In genomic region chr20:63309261-63310071, GRCh38 we compare ENCODE assay signal across 9 cellular contexts. TPM values are rescaled to one million over a fixed set of nuclear protein-coding genes. Genes with fewer than 3 reads are reported as not detected.
DNase-seq lines count a peak whose midpoint lies in the region; ATAC-seq and TF ChIP-seq lines count a peak whose summit lies in the region.
"Had no signal": no experiment of that assay in that cellular context is flagged by ENCODE, and none has a peak within 500 bp of the region (broad histone marks: within the 10 kb centered on the region; RNA-seq: fewer than 3 reads in every experiment).

No MANE protein-coding gene starts in this region.

- H3K4ac ChIP-seq in mesendoderm (ENCODE audit: low read depth, low read length) = no peak overlapping the region

- no peak overlapping the region for H2AK5ac ChIP-seq in mesendoderm (ENCODE audit: low read length)

- H3K27me3 ChIP-seq in GM23248 (replicated peaks; ENCODE audit: insufficient read depth) (peaks cover 3% of the 10 kb centered on the region; the same call in 1 of the 2 replicates), mesendoderm (ENCODE audit: insufficient read depth, low read length, poor library complexity) (no peaks in the 10 kb centered on the region)

- H3K9ac ChIP-seq in GM23248 (no peak overlapping the region), mesendoderm (ENCODE audit: low read length) (no peak overlapping the region)

- no peak overlapping the region for H2BK5ac ChIP-seq in mesendoderm (ENCODE audit: low read length)

- H3K27me3 Mint-ChIP-seq in CD14-positive monocyte (ENCODE audit: low read depth in 3 of 3) = peaks cover 0 to 2% (median 2%) of the 10 kb centered on the region in 3 donors
- H3K27me3 Mint-ChIP-seq in activated T-helper 2 cell treated with anti-CD3 and anti-CD28 coated beads, Interferon-gamma antibody, Interleukin-2, Interleukin-4, amounts not matched to agents 10 μg/mL and 5 μg/mL and 100 μg/mL, durations not matched to agents 14 hours and 24 hours and 36 hours (ENCODE audit: low read depth) = no peaks in the 10 kb centered on the region

- TF ChIP-seq CTCF in CD14-positive monocyte (IDR thresholded peaks at IDR 0.05) = peak; percentile 85

- no peak overlapping the region for H3K27ac Mint-ChIP-seq in CD14-positive monocyte
- H3K27ac Mint-ChIP-seq in activated T-helper 2 cell treated with anti-CD3 and anti-CD28 coated beads, Interferon-gamma antibody, Interleukin-2, Interleukin-4, amounts not matched to agents 10 μg/mL and 5 μg/mL and 100 μg/mL, durations not matched to agents 14 hours and 24 hours and 36 hours = no peak overlapping the region

- no peak overlapping the region for H3K56ac ChIP-seq in mesendoderm (ENCODE audit: low read length)

- no peak overlapping the region for H2AFZ ChIP-seq in GM23248

- H4K20me1 ChIP-seq in GM23248 (ENCODE audit: insufficient read depth) = no peaks in the 10 kb centered on the region

- no peaks in the 10 kb centered on the region for H3K36me3 Mint-ChIP-seq in CD14-positive monocyte
- H3K36me3 Mint-ChIP-seq in activated T-helper 2 cell treated with anti-CD3 and anti-CD28 coated beads, Interferon-gamma antibody, Interleukin-2, Interleukin-4, amounts not matched to agents 10 μg/mL and 5 μg/mL and 100 μg/mL, durations not matched to agents 14 hours and 24 hours and 36 hours (ENCODE audit: low read depth) = no peaks in the 10 kb centered on the region

- 19 to 20% methylated on average over 28 to 29 of the region's 35 CpGs for WGBS in GM23248 (ENCODE audit: low coverage in 1 of 2, low lambda C conversion rate in 2 of 2, missing lambda C conversion rate in 2 of 2), 2 experiments
- no CpG with 5 or more reads among the region's 35 CpGs for WGBS in mesendoderm (ENCODE audit: extremely low coverage, insufficient coverage, low lambda C conversion rate)

- H3K4me1 ChIP-seq in GM23248 (ENCODE audit: insufficient read depth) (no peaks in the 10 kb centered on the region), mesendoderm (ENCODE audit: control insufficient read depth, low read depth, low read length) (no peaks in the 10 kb centered on the region)

- H3K4me3 ChIP-seq in GM23248 (no peak overlapping the region), mesendoderm (ENCODE audit: low read length) (no peak overlapping the region)

- H4K5ac ChIP-seq in mesendoderm (ENCODE audit: low read length) = no peak overlapping the region

- no peaks in the 10 kb centered on the region for H3F3A ChIP-seq in GM23248 (ENCODE audit: insufficient read depth)

- intact Hi-C loops in CD14-positive monocyte (cut with micrococcal nuclease) = loop anchor here in 1 of 2 donors (2.0 kb wide), 1 partner anchor 71 kb away; no protein-coding TSS in a partner anchor
- intact Hi-C loops in activated T-helper 2 cell treated with anti-CD3 and anti-CD28 coated beads, Interferon-gamma antibody, Interleukin-2, Interleukin-4, amounts not matched to agents 10 μg/mL and 5 μg/mL and 100 μg/mL, durations not matched to agents 14 hours and 24 hours and 36 hours (cut with micrococcal nuclease) = loop anchor here (5.0 kb wide), 1 partner anchor 73 kb away; no protein-coding TSS in a partner anchor

- no peak overlapping the region for H4K8ac ChIP-seq in mesendoderm (ENCODE audit: low read depth, low read length)

- DNase-seq in CD14-positive monocyte (ENCODE audit: low spot score) (no peak), GM23248 (peak; percentile 63), RPMI7951 (ENCODE audit: low read depth) (peak; percentile 41), dermis blood vessel endothelial cell (peak; percentile 62), mesendoderm (peak; percentile 25)
- DNase-seq in activated T-helper 2 cell treated with anti-CD3 and anti-CD28 coated beads, Interferon-gamma antibody, Interleukin-2, Interleukin-4, amounts not matched to agents 10 μg/mL and 5 μg/mL and 100 μg/mL, durations not matched to agents 14 hours and 24 hours and 36 hours (ENCODE audit: low spot score) = no peak

- H3K4me3 Mint-ChIP-seq in CD14-positive monocyte = no peak overlapping the region
- H3K4me3 Mint-ChIP-seq in activated T-helper 2 cell treated with anti-CD3 and anti-CD28 coated beads, Interferon-gamma antibody, Interleukin-2, Interleukin-4, amounts not matched to agents 10 μg/mL and 5 μg/mL and 100 μg/mL, durations not matched to agents 14 hours and 24 hours and 36 hours (ENCODE audit: low read depth) = no peak overlapping the region

- H3K4me2 ChIP-seq in GM23248 (ENCODE audit: unreplicated experiment) = no peak overlapping the region
- H3K4me2 ChIP-seq in mesendoderm (ENCODE audit: low read length) = no peak overlapping the region

- no peak for ATAC-seq in HG02981 (IDR thresholded peaks at IDR 0.05; ENCODE audit: unreplicated experiment)
- ATAC-seq in GM19328 (IDR thresholded peaks at IDR 0.05; ENCODE audit: unreplicated experiment) = no peak

- H3K23ac ChIP-seq in mesendoderm (ENCODE audit: low read length) = no peak overlapping the region

- no peak overlapping the region for H2BK15ac ChIP-seq in mesendoderm (replicated peaks; ENCODE audit: low read depth)

- H3K9me2 ChIP-seq in GM23248 (ENCODE audit: insufficient read depth) = no peaks in the 10 kb centered on the region

- H3K4me1 Mint-ChIP-seq in CD14-positive monocyte = no peaks in the 10 kb centered on the region
- no peaks in the 10 kb centered on the region for H3K4me1 Mint-ChIP-seq in activated T-helper 2 cell treated with anti-CD3 and anti-CD28 coated beads, Interferon-gamma antibody, Interleukin-2, Interleukin-4, amounts not matched to agents 10 μg/mL and 5 μg/mL and 100 μg/mL, durations not matched to agents 14 hours and 24 hours and 36 hours (ENCODE audit: low read depth)

- H3K9me3 ChIP-seq in GM23248 (ENCODE audit: low read depth) = no peaks in the 10 kb centered on the region

- H3K79me2 ChIP-seq in GM23248 (ENCODE audit: insufficient read depth) = no peaks in the 10 kb centered on the region
- H3K79me2 ChIP-seq in mesendoderm (ENCODE audit: control insufficient read depth, insufficient read depth, low read length) = no peaks in the 10 kb centered on the region

- H2BK120ac ChIP-seq in mesendoderm (ENCODE audit: low read depth, low read length) = no peak overlapping the region

- H3K36me3 ChIP-seq in GM23248 (ENCODE audit: low read depth) (no peaks in the 10 kb centered on the region), mesendoderm (ENCODE audit: control insufficient read depth, insufficient read depth, low read length) (no peaks in the 10 kb centered on the region)

- no peaks in the 10 kb centered on the region for H3K79me1 ChIP-seq in mesendoderm (ENCODE audit: low read length)

- in situ Hi-C loops in GM23248 (cut with MboI) = no loop called here

- H3K27ac ChIP-seq in GM23248 = no peak overlapping the region
- no peak overlapping the region for H3K27ac ChIP-seq in mesendoderm (ENCODE audit: low read depth, low read length)
- H3K27ac ChIP-seq: epithelial cell of prostate had no signal

- H3K9me3 Mint-ChIP-seq in CD14-positive monocyte = peaks cover 0 to 1% (median 0%) of the 10 kb centered on the region in 7 donors
- no peaks in the 10 kb centered on the region for H3K9me3 Mint-ChIP-seq in activated T-helper 2 cell treated with anti-CD3 and anti-CD28 coated beads, Interferon-gamma antibody, Interleukin-2, Interleukin-4, amounts not matched to agents 10 μg/mL and 5 μg/mL and 100 μg/mL, durations not matched to agents 14 hours and 24 hours and 36 hours

- H3K18ac ChIP-seq in mesendoderm (ENCODE audit: low read length) = no peak overlapping the region

RNA-seq across cellular contexts. Expression of gene COL20A1, which starts 16.5 kb away (rescaled TPM):
- polyA plus RNA-seq in CD14-positive monocyte (not detected), GM23248 (2016; fragmentation: Nextera tagmentation; extraction: Ambion mirVana) (not detected in 2 replicates)
- not detected in 2 replicates for total RNA-seq in GM23248 (2014; rRNA removed; shearing (Covaris generic))
- total RNA-seq in RPMI7951 (2014; rRNA removed; shearing (Covaris generic)) = not detected in 2 replicates
- total RNA-seq in dermis blood vessel endothelial cell = under 0.01 TPM in 1 of 2 replicates, not detected in the other
- polyA plus RNA-seq in mesendoderm (2013, experiment 1 of 2) = 0.04 TPM
- 0.04 TPM for polyA plus RNA-seq in mesendoderm (2013, experiment 2 of 2)
- total RNA-seq in activated T-helper 2 cell treated with anti-CD3 and anti-CD28 coated beads, Interferon-gamma antibody, Interleukin-2, Interleukin-4, amounts not matched to agents 10 μg/mL and 5 μg/mL and 100 μg/mL, durations not matched to agents 14 hours and 24 hours and 36 hours = not detected in 2 replicates

RNA-seq across cellular contexts. Expression of gene ARFGAP1, which starts 36.9 kb away (rescaled TPM):
- polyA plus RNA-seq in CD14-positive monocyte (10 to 100 TPM; 11.2 to 14.1 TPM), GM23248 (2016; fragmentation: Nextera tagmentation; extraction: Ambion mirVana) (59.9 and 69.0 TPM in 2 replicates)
- total RNA-seq in GM23248 (2014; rRNA removed; shearing (Covaris generic)) = 88.5 and 105 TPM in 2 replicates
- total RNA-seq in RPMI7951 (2014; rRNA removed; shearing (Covaris generic)) = 29.0 and 35.7 TPM in 2 replicates
- total RNA-seq in dermis blood vessel endothelial cell = 60.0 and 70.8 TPM in 2 replicates
- 36.8 TPM for polyA plus RNA-seq in mesendoderm (2013, experiment 1 of 2)
- polyA plus RNA-seq in mesendoderm (2013, experiment 2 of 2) = 36.1 TPM
- total RNA-seq in activated T-helper 2 cell treated with anti-CD3 and anti-CD28 coated beads, Interferon-gamma antibody, Interleukin-2, Interleukin-4, amounts not matched to agents 10 μg/mL and 5 μg/mL and 100 μg/mL, durations not matched to agents 14 hours and 24 hours and 36 hours = 93.8 and 94.4 TPM in 2 replicates

RNA-seq across cellular contexts. Expression of gene CHRNA4, which starts 51.7 kb away (rescaled TPM):
- not detected for polyA plus RNA-seq in CD14-positive monocyte
- total RNA-seq in GM23248 (2014; rRNA removed; shearing (Covaris generic)) = not detected in 2 replicates
- polyA plus RNA-seq in GM23248 (2016; fragmentation: Nextera tagmentation; extraction: Ambion mirVana) = not detected in 2 replicates
- total RNA-seq in RPMI7951 (2014; rRNA removed; shearing (Covaris generic)) = not detected in 2 replicates
- not detected in 2 replicates for total RNA-seq in dermis blood vessel endothelial cell
- polyA plus RNA-seq in mesendoderm (2013, experiment 1 of 2) = 0.15 TPM
- polyA plus RNA-seq in mesendoderm (2013, experiment 2 of 2) = 0.13 TPM
- total RNA-seq in activated T-helper 2 cell treated with anti-CD3 and anti-CD28 coated beads, Interferon-gamma antibody, Interleukin-2, Interleukin-4, amounts not matched to agents 10 μg/mL and 5 μg/mL and 100 μg/mL, durations not matched to agents 14 hours and 24 hours and 36 hours = not detected in 2 replicates

RNA-seq across cellular contexts. Expression of gene NKAIN4, which starts 55.2 kb away (rescaled TPM):
- not detected for polyA plus RNA-seq in CD14-positive monocyte
- total RNA-seq in GM23248 (2014; rRNA removed; shearing (Covaris generic)) = not detected in 2 replicates
- polyA plus RNA-seq in GM23248 (2016; fragmentation: Nextera tagmentation; extraction: Ambion mirVana) = not detected in 2 replicates
- total RNA-seq in RPMI7951 (2014; rRNA removed; shearing (Covaris generic)) = not detected in 2 replicates
- not detected in 2 replicates for total RNA-seq in dermis blood vessel endothelial cell
- polyA plus RNA-seq in mesendoderm (2013, experiment 1 of 2) = 0.41 TPM
- 0.59 TPM for polyA plus RNA-seq in mesendoderm (2013, experiment 2 of 2)
- total RNA-seq in activated T-helper 2 cell treated with anti-CD3 and anti-CD28 coated beads, Interferon-gamma antibody, Interleukin-2, Interleukin-4, amounts not matched to agents 10 μg/mL and 5 μg/mL and 100 μg/mL, durations not matched to agents 14 hours and 24 hours and 36 hours = not detected in 2 replicates

Comparison
In these comparisons a context has a peak if more than half of its experiments do, and no peak if none do; other contexts are left out.
1. DNase-seq: peak in GM23248 (single experiment), RPMI7951 (single experiment), dermis blood vessel endothelial cell (single experiment) and mesendoderm (single experiment); none in CD14-positive monocyte (single experiment) and activated T-helper 2 cell treated with anti-CD3 and anti-CD28 coated beads, Interferon-gamma antibody, Interleukin-2, Interleukin-4, amounts not matched to agents 10 μg/mL and 5 μg/mL and 100 μg/mL, durations not matched to agents 14 hours and 24 hours and 36 hours (single experiment).